In the genomic region with DNA sequence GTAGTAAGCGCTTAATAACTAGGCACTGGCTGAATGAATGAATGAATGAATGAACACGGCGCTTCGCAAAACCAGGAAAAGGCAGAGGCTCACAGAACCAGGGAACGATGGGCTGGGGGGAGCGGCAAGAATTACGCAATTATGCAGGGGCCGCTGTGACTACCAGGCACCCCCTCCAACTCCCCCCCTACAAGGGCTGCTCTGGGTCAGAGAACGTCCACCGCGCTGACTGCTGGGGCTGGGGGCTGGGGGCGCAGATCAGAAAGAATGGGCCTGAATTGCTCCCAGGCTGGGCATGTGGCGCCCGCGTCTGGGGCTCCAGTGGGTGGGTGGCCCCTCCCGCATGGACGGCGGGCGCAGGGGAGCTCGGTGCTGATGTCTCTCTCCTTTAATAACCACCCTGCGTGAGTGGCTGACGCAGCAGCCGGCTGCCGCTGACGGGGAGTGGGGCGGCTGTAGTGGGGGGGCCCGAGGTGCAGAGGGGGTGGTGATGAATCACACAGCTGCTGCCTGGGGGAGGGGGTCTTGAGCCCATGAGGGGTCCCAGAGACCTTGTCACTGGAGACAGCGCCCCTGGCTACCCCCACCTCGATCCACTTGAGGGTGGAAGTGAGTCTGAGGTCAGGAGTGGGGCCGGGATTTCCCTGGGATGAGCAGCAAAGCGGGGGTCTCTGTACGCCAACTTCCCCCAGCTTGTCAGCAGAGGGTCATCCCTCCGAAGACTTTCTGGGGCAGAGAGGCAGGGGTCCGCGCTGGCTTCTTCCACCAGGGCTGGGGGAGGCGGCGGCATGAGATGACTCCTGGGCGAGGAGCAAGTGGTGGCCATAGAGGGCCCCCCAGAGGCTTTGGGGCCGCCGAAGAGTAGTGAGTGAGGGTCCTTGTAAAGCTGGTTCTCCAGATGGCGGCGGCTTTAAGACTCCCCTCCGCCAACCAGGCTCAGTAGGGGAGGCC, we compare ENCODE assay signal across 9 cellular contexts. TPM values are rescaled to one million over a fixed set of nuclear protein-coding genes. Genes with fewer than 3 reads are reported as not detected.
DNase-seq lines count a peak whose midpoint lies in the region; ATAC-seq, FAIRE-seq and TF ChIP-seq lines count a peak whose summit lies in the region.
"Had no signal": no experiment of that assay in that cellular context is flagged by ENCODE, and none has a peak within 500 bp of the region (broad histone marks: within the 10 kb centered on the region; RNA-seq: fewer than 3 reads in every experiment).

No MANE protein-coding gene starts in this region.

- peaks cover 22% of the 10 kb centered on the region; the same call in 1 of the 2 replicates for H3K23me2 ChIP-seq in H1 (ENCODE audit: low read depth, low read length)

- H3K4me1 ChIP-seq in Caco-2 (peaks cover 49% of the 10 kb centered on the region), PC-9 (replicated peaks; ENCODE audit: insufficient read depth) (peaks cover 46% of the 10 kb centered on the region), H1 (replicated peaks in 1 of 4; ENCODE audit: control insufficient read depth in 3 of 4, insufficient read depth in 4 of 4, low read length in 3 of 4) (peaks cover 4 to 52% (median 38%) of the 10 kb centered on the region in 4 experiments), parathyroid adenoma (peaks cover 53% of the 10 kb centered on the region)

- H2BK120ac ChIP-seq in H1 (replicated peaks; ENCODE audit: low read depth, low read length): no peak overlapping the region

- peak overlapping the region; percentile 76 for H3K27ac Mint-ChIP-seq in Caco-2 (ENCODE audit: unreplicated experiment)

- H3K9me2 ChIP-seq in PC-9 (ENCODE audit: insufficient read depth): no peaks in the 10 kb centered on the region

- 0 out of 2 replicates have a peak, but pooled peaks cover 2% of the 10 kb centered on the region for H3K36me3 ChIP-seq in Caco-2 (ENCODE audit: control insufficient read depth, insufficient read depth, low read length)
- H3K36me3 ChIP-seq in PC-9 (ENCODE audit: low read depth): peaks cover 6% of the 10 kb centered on the region; the same call in 1 of the 2 replicates
- peaks cover 19 to 23% (median 22%) of the 10 kb centered on the region in 4 experiments for H3K36me3 ChIP-seq in H1 (ENCODE audit: control insufficient read depth in 2 of 4, insufficient read depth in 4 of 4, low read length in 3 of 4)
- no peaks in the 10 kb centered on the region for H3K36me3 ChIP-seq in parathyroid adenoma (ENCODE audit: control insufficient read depth, insufficient read depth, low read length)

- H3K9me3 Mint-ChIP-seq in Caco-2 (ENCODE audit: unreplicated experiment): no peaks in the 10 kb centered on the region

- H3K4me3 Mint-ChIP-seq in Caco-2 (ENCODE audit: unreplicated experiment): peak overlapping the region; percentile 89

- no peak for TF ChIP-seq POLR2A in H1 (IDR thresholded peaks at IDR 0.05; ENCODE audit: control extremely low read depth in 1 of 2, low read depth in 2 of 2, low read length in 2 of 2)

- H3K27ac ChIP-seq in PC-9 (no peak overlapping the region), H1 (ENCODE audit: low read depth, low read length) (no peak overlapping the region), parathyroid adenoma (no peak overlapping the region)

- 0 out of 2 replicates have a peak overlapping the region, but pooled peaks have one; percentile 84 for H2BK12ac ChIP-seq in H1 (ENCODE audit: low read depth, low read length)

- DNase-seq in Caco-2 (no peak), PC-9 (no peak), H1 (ENCODE audit: low read depth in 1 of 2, low spot score in 2 of 2) (no peak)
- DNase-seq in stimulated activated CD4-positive, alpha-beta T cell treated with anti-CD3 and anti-CD28 coated beads, Interleukin-4, amount 100 ng/mL, for 1 hour: no peak

- H4K5ac ChIP-seq in H1 (ENCODE audit: insufficient read length, low read depth, low read length): no peak overlapping the region

- peak overlapping the region; percentile 60; the same call in 1 of the 2 replicates for H3K18ac ChIP-seq in H1 (ENCODE audit: extremely low read depth, low read length)

- H3K4me1 Mint-ChIP-seq in Caco-2 (ENCODE audit: low read depth, unreplicated experiment): peaks cover 29% of the 10 kb centered on the region

- peak overlapping the region; percentile 68; the same call in 1 of the 2 replicates for H2AK5ac ChIP-seq in H1 (ENCODE audit: low read depth, low read length)

- H2BK20ac ChIP-seq in H1 (ENCODE audit: low read length): no peak overlapping the region

- H3K9ac ChIP-seq in H1 (replicated peaks in 1 of 4; ENCODE audit: extremely low read depth in 1 of 4, low read depth in 3 of 4, low read length in 3 of 4) (no peak overlapping the region), parathyroid adenoma (no peak overlapping the region)

- intact Hi-C loops in Caco-2 (cut with micrococcal nuclease; ENCODE audit: unreplicated experiment) (no loop called here), PC-9 (cut with micrococcal nuclease; ENCODE audit: unreplicated experiment) (loop anchor here (2.0 kb wide), 1 partner anchor 15 kb away; no protein-coding TSS in a partner anchor)

- H3K27me3 Mint-ChIP-seq in Caco-2 (ENCODE audit: insufficient read depth, unreplicated experiment): no peaks in the 10 kb centered on the region

- H2BK15ac ChIP-seq in H1 (ENCODE audit: low read length): no peak overlapping the region; the same call in 1 of the 2 replicates

- no peak overlapping the region for H3K23ac ChIP-seq in H1 (ENCODE audit: insufficient read length)

- H3K79me2 ChIP-seq in PC-9 (ENCODE audit: low read depth) (peaks cover 31% of the 10 kb centered on the region), H1 (ENCODE audit: control insufficient read depth in 1 of 2, insufficient read depth in 2 of 2, low read length in 2 of 2) (peaks cover 5 to 29% of the 10 kb centered on the region in 2 experiments), parathyroid adenoma (peaks cover 26% of the 10 kb centered on the region)

- BruUV-seq in Caco-2 (replicated peaks; lab: Mats Ljungman, UMichigan) (no TSS peak), PC-9 (replicated peaks; lab: Mats Ljungman, UMichigan) (no TSS peak)

- H3K14ac ChIP-seq in H1 (ENCODE audit: insufficient read length): no peak overlapping the region

- POLR2A ChIA-PET in Caco-2 (lab: Charles Lee) (interaction anchor here (1.6 to 3.5 kb wide), 3 partner anchors 11 to 23 kb away, joined by 18 to 70 read pairs (median 37); no protein-coding TSS in a partner anchor), PC-9 (lab: Charles Lee; ENCODE audit: unreplicated experiment) (no interaction called here), H1 (lab: Charles Lee; ENCODE audit: partially characterized antibody) (interaction anchor here (0.6 to 19.4 kb wide), 14 partner anchors 8 to 271 kb away, joined by 3 to 456 read pairs (median 5); partner anchors contain the start of genes ATP5F1D, CBARP, FAM174C and MIDN)

- peaks cover 9% of the 10 kb centered on the region; the same call in 1 of the 2 replicates for H3K79me1 ChIP-seq in H1 (ENCODE audit: low read depth, low read length)

- FAIRE-seq in H1 (lab: Jason Lieb, UNC): no peak

- H4K8ac ChIP-seq in H1 (ENCODE audit: extremely low read depth, insufficient read depth, low read length): peak overlapping the region; percentile 7

- no peak for TF ChIP-seq EP300 in H1 (IDR thresholded peaks at IDR 0.05; ENCODE audit: borderline replicate concordance in 1 of 2, low read depth in 2 of 2, low read length in 2 of 2)

- H3F3A ChIP-seq in PC-9 (ENCODE audit: insufficient read depth, low read depth): peaks cover 40% of the 10 kb centered on the region; the same call in 1 of the 2 replicates

- no peak overlapping the region for H3K56ac ChIP-seq in H1 (replicated peaks; ENCODE audit: insufficient read length, low read depth, low read length)

- CTCF ChIA-PET in Caco-2 (lab: Charles Lee) (interaction anchor here (5.4 kb wide), 1 partner anchor 23 kb away, joined by 440 read pairs; no protein-coding TSS in a partner anchor), PC-9 (lab: Charles Lee) (interaction anchor here (5.0 kb wide), 1 partner anchor 23 kb away, joined by 76 read pairs; no protein-coding TSS in a partner anchor), H1 (lab: Charles Lee; ENCODE audit: partially characterized antibody) (interaction anchor here (0.6 to 15.9 kb wide), 7 partner anchors 8 to 579 kb away, joined by 3 to 212 read pairs (median 4); partner anchors contain the start of gene ATP5F1D)

- no peak for TF ChIP-seq RAD21 in H1 (IDR thresholded peaks at IDR 0.05 in 1 of 2, conservative IDR thresholded peaks at IDR 0.05 in 1 of 2; ENCODE audit: low read depth in 2 of 2, low read length in 2 of 2)

- H3K27me3 ChIP-seq in Caco-2 (replicated peaks; ENCODE audit: control insufficient read depth, insufficient read depth, low read length) (no peaks in the 10 kb centered on the region), PC-9 (ENCODE audit: insufficient read depth, low read depth) (no peaks in the 10 kb centered on the region), H1 (replicated peaks in 1 of 4; ENCODE audit: control insufficient read depth in 3 of 4, extremely low read depth in 1 of 4, insufficient read depth in 3 of 4, low read length in 3 of 4) (peaks cover 0 to 10% (median 5%) of the 10 kb centered on the region in 4 experiments; a peak in 4 of 7 replicates), parathyroid adenoma (ENCODE audit: control insufficient read depth, insufficient read depth, low read length) (no peaks in the 10 kb centered on the region)
- H3K27me3 ChIP-seq: right lobe of liver had no signal

- peak overlapping the region; percentile 78 for H3K4ac ChIP-seq in H1 (replicated peaks; ENCODE audit: insufficient read length, low read depth, low read length)

- H4K20me1 ChIP-seq in PC-9 (ENCODE audit: insufficient read depth) (peaks cover 4% of the 10 kb centered on the region; the same call in 1 of the 2 replicates), H1 (replicated peaks in 1 of 2; ENCODE audit: control insufficient read depth in 1 of 2, insufficient read depth in 2 of 2, low read length in 2 of 2) (peaks cover 5 to 17% of the 10 kb centered on the region in 2 experiments)

- peaks cover 71% of the 10 kb centered on the region for H3K36me3 Mint-ChIP-seq in Caco-2 (ENCODE audit: insufficient read depth, unreplicated experiment)

- WGBS in H1 (ENCODE audit: extremely low coverage in 1 of 2, insufficient coverage in 1 of 2, insufficient read length in 1 of 2, insufficient replicate concordance in 2 of 2, low coverage in 1 of 2, low lambda C conversion rate in 2 of 2, missing lambda C conversion rate in 1 of 2), 2 experiments: 41% methylated on average over 31 of the region's 43 CpGs; no CpG with 5 or more reads in 1 of the 2 experiments

- H2AFZ ChIP-seq in PC-9 (no peak overlapping the region), H1 (ENCODE audit: low read length) (no peak overlapping the region), parathyroid adenoma (no peak overlapping the region)

- ATAC-seq in GM18867 (IDR thresholded peaks at IDR 0.05; ENCODE audit: unreplicated experiment) (no peak), HG03571 (IDR thresholded peaks at IDR 0.05; ENCODE audit: unreplicated experiment) (no peak), GM21367 (IDR thresholded peaks at IDR 0.05; ENCODE audit: unreplicated experiment) (no peak)

- H2BK5ac ChIP-seq in H1 (ENCODE audit: low read depth, low read length): no peak overlapping the region

- TF ChIP-seq CTCF in Caco-2 (IDR thresholded peaks at IDR 0.05; ENCODE audit: insufficient read depth in 1 of 2, low read depth in 1 of 2, low read length in 1 of 2, severe bottlenecking in 1 of 2, unreplicated experiment in 1 of 2) (no peak), PC-9 (conservative IDR thresholded peaks at IDR 0.05) (no peak), H1 (IDR thresholded peaks at IDR 0.05; ENCODE audit: control extremely low read depth in 1 of 3, insufficient read depth in 1 of 3, low read depth in 1 of 3, low read length in 3 of 3) (no peak), parathyroid adenoma (IDR thresholded peaks at IDR 0.05) (no peak)

- peak overlapping the region; percentile 78 for H3K4me2 ChIP-seq in PC-9
- H3K4me2 ChIP-seq in H1 (ENCODE audit: insufficient read depth in 1 of 2, low read depth in 2 of 2, low read length in 2 of 2): peak overlapping the region; percentile 82 to 83
- peak overlapping the region; percentile 87 for H3K4me2 ChIP-seq in parathyroid adenoma (ENCODE audit: low read length)

- H3K9me3 ChIP-seq in Caco-2 (no peaks in the 10 kb centered on the region), PC-9 (ENCODE audit: insufficient read depth, low read depth) (no peaks in the 10 kb centered on the region), H1 (ENCODE audit: insufficient read depth in 2 of 2, low read depth in 1 of 2, low read length in 1 of 2) (no peaks in the 10 kb centered on the region), parathyroid adenoma (ENCODE audit: control insufficient read depth, low read length) (no peaks in the 10 kb centered on the region)
- H3K9me3 ChIP-seq: right lobe of liver had no signal

- H3K4me3 ChIP-seq in Caco-2 (ENCODE audit: low read depth, low read length) (peak overlapping the region; percentile 16), PC-9 (peak overlapping the region; percentile 59; the same call in 1 of the 2 replicates), H1 (ENCODE audit: extremely low read depth in 1 of 4, insufficient read depth in 2 of 4, low read depth in 3 of 4, low read length in 4 of 4) (peak overlapping the region; percentile 3 to 61 (median 36); a peak in 7 of 8 replicates), parathyroid adenoma (ENCODE audit: low read depth, low read length) (peak overlapping the region; percentile 27)

- peak overlapping the region; percentile 64 for H4K91ac ChIP-seq in H1 (replicated peaks; ENCODE audit: insufficient read length, low read length)

RNA-seq across cellular contexts. Expression of gene CIRBP, which starts 1.4 kb away (rescaled TPM):
- 289 and 331 TPM in 2 replicates for total RNA-seq in Caco-2 (2022)
- total RNA-seq in PC-9 (2021): 86.9 and 143 TPM in 2 replicates
- 175 TPM in 2 replicates for total RNA-seq in H1 (2021; fragmentation: NEBNext Ultra II Directional; extraction: Animal tissue kit (Norgen Biotek cat#: 25700))
- 199 and 331 TPM in 2 replicates for polyA plus RNA-seq in H1 (2011; rRNA removed)
- 472 TPM for polyA plus RNA-seq in H1 (2011; cell fraction: cytosol; rRNA removed)
- 581 TPM for polyA plus RNA-seq in H1 (2011; cell fraction: nucleus; rRNA removed)
- 213 to 357 TPM (median 316 TPM) in 4 replicates for polyA plus RNA-seq in H1 (2012, experiment 1 of 2)
- 95.1 TPM for polyA plus RNA-seq in H1 (2012, experiment 2 of 2)
- 151 TPM for polyA plus RNA-seq in H1 (2013, experiment 1 of 2)
- polyA plus RNA-seq in H1 (2013, experiment 2 of 2): 135 TPM
- 44.5 and 56.0 TPM in 2 replicates for polyA minus RNA-seq in H1 (2011; rRNA and poly(A)+ RNA removed)
- 77.4 TPM for polyA minus RNA-seq in H1 (2011; cell fraction: cytosol; rRNA and poly(A)+ RNA removed)
- 99.9 TPM for polyA minus RNA-seq in H1 (2011; cell fraction: nucleus; rRNA and poly(A)+ RNA removed)

RNA-seq across cellular contexts. Expression of gene FAM174C, which starts 7.6 kb away (rescaled TPM):
- total RNA-seq in Caco-2 (2022) (51.0 and 56.3 TPM in 2 replicates), PC-9 (2021) (51.8 and 64.2 TPM in 2 replicates)
- total RNA-seq in H1 (2021; fragmentation: NEBNext Ultra II Directional; extraction: Animal tissue kit (Norgen Biotek cat#: 25700)): 44.5 and 54.6 TPM in 2 replicates
- polyA plus RNA-seq in H1 (2011; rRNA removed): 125 and 159 TPM in 2 replicates
- 76.1 TPM for polyA plus RNA-seq in H1 (2011; cell fraction: cytosol; rRNA removed)
- polyA plus RNA-seq in H1 (2011; cell fraction: nucleus; rRNA removed): 72.4 TPM
- 39.9 to 68.4 TPM (median 61.5 TPM) in 4 replicates for polyA plus RNA-seq in H1 (2012, experiment 1 of 2)
- polyA plus RNA-seq in H1 (2012, experiment 2 of 2): 79.3 TPM
- 50.0 TPM for polyA plus RNA-seq in H1 (2013, experiment 1 of 2)
- polyA plus RNA-seq in H1 (2013, experiment 2 of 2): 59.2 TPM
- polyA minus RNA-seq in H1 (2011; rRNA and poly(A)+ RNA removed): 6.8 and 9.7 TPM in 2 replicates
- polyA minus RNA-seq in H1 (2011; cell fraction: cytosol; rRNA and poly(A)+ RNA removed): 22.8 TPM
- polyA minus RNA-seq in H1 (2011; cell fraction: nucleus; rRNA and poly(A)+ RNA removed): 20.8 TPM

RNA-seq across cellular contexts. Expression of gene EFNA2, which starts 18.0 kb away (rescaled TPM):
- total RNA-seq in Caco-2 (2022): 18.6 and 20.6 TPM in 2 replicates
- total RNA-seq in PC-9 (2021): 1.6 TPM in 1 of 2 replicates, not detected in the other
- 7.0 and 10.3 TPM in 2 replicates for total RNA-seq in H1 (2021; fragmentation: NEBNext Ultra II Directional; extraction: Animal tissue kit (Norgen Biotek cat#: 25700))
- polyA plus RNA-seq in H1 (2011; rRNA removed): 4.0 and 10.1 TPM in 2 replicates
- 4.0 TPM for polyA plus RNA-seq in H1 (2011; cell fraction: cytosol; rRNA removed)
- 7.2 TPM for polyA plus RNA-seq in H1 (2011; cell fraction: nucleus; rRNA removed)
- 2.0 to 9.1 TPM (median 7.0 TPM) in 4 replicates for polyA plus RNA-seq in H1 (2012, experiment 1 of 2)
- 7.5 TPM for polyA plus RNA-seq in H1 (2012, experiment 2 of 2)
- 10.3 TPM for polyA plus RNA-seq in H1 (2013, experiment 1 of 2)
- 10.9 TPM for polyA plus RNA-seq in H1 (2013, experiment 2 of 2)
- 0.63 and 1.6 TPM in 2 replicates for polyA minus RNA-seq in H1 (2011; rRNA and poly(A)+ RNA removed)
- 9.2 TPM for polyA minus RNA-seq in H1 (2011; cell fraction: cytosol; rRNA and poly(A)+ RNA removed)
- 6.9 TPM for polyA minus RNA-seq in H1 (2011; cell fraction: nucleus; rRNA and poly(A)+ RNA removed)

RNA-seq across cellular contexts. Expression of gene MIDN, which starts 19.3 kb away (rescaled TPM):
- total RNA-seq in Caco-2 (2022): 125 and 128 TPM in 2 replicates
- 61.4 and 92.0 TPM in 2 replicates for total RNA-seq in PC-9 (2021)
- total RNA-seq in H1 (2021; fragmentation: NEBNext Ultra II Directional; extraction: Animal tissue kit (Norgen Biotek cat#: 25700)): 159 and 166 TPM in 2 replicates
- polyA plus RNA-seq in H1 (2011; rRNA removed): 39.8 and 86.0 TPM in 2 replicates
- polyA plus RNA-seq in H1 (2011; cell fraction: cytosol; rRNA removed): 38.5 TPM
- polyA plus RNA-seq in H1 (2011; cell fraction: nucleus; rRNA removed): 85.2 TPM
- polyA plus RNA-seq in H1 (2012, experiment 1 of 2): 58.2 to 110 TPM (median 92.2 TPM) in 4 replicates
- 90.5 TPM for polyA plus RNA-seq in H1 (2012, experiment 2 of 2)
- polyA plus RNA-seq in H1 (2013, experiment 1 of 2): 95.6 TPM
- polyA plus RNA-seq in H1 (2013, experiment 2 of 2): 90.3 TPM
- 10.3 and 14.3 TPM in 2 replicates for polyA minus RNA-seq in H1 (2011; rRNA and poly(A)+ RNA removed)
- polyA minus RNA-seq in H1 (2011; cell fraction: cytosol; rRNA and poly(A)+ RNA removed): 86.0 TPM
- 55.2 TPM for polyA minus RNA-seq in H1 (2011; cell fraction: nucleus; rRNA and poly(A)+ RNA removed)

RNA-seq across cellular contexts. Expression of gene ATP5F1D, which starts 26.2 kb away (rescaled TPM):
- total RNA-seq in Caco-2 (2022): 126 and 140 TPM in 2 replicates
- total RNA-seq in PC-9 (2021): 157 and 214 TPM in 2 replicates
- total RNA-seq in H1 (2021; fragmentation: NEBNext Ultra II Directional; extraction: Animal tissue kit (Norgen Biotek cat#: 25700)): 174 and 182 TPM in 2 replicates
- 249 and 338 TPM in 2 replicates for polyA plus RNA-seq in H1 (2011; rRNA removed)
- 142 TPM for polyA plus RNA-seq in H1 (2011; cell fraction: cytosol; rRNA removed)
- 120 TPM for polyA plus RNA-seq in H1 (2011; cell fraction: nucleus; rRNA removed)
- 87.3 to 189 TPM (median 180 TPM) in 4 replicates for polyA plus RNA-seq in H1 (2012, experiment 1 of 2)
- polyA plus RNA-seq in H1 (2012, experiment 2 of 2): 328 TPM
- polyA plus RNA-seq in H1 (2013, experiment 1 of 2): 148 TPM
- 145 TPM for polyA plus RNA-seq in H1 (2013, experiment 2 of 2)
- 13.4 and 18.6 TPM in 2 replicates for polyA minus RNA-seq in H1 (2011; rRNA and poly(A)+ RNA removed)
- polyA minus RNA-seq in H1 (2011; cell fraction: cytosol; rRNA and poly(A)+ RNA removed): 118 TPM
- polyA minus RNA-seq in H1 (2011; cell fraction: nucleus; rRNA and poly(A)+ RNA removed): 40.2 TPM
